Comparison of ENCODE assay signal across 22 cellular contexts in genomic region chr2:200763422-200763821, GRCh38.
"Had no signal": no experiment of that assay in that cellular context is flagged by ENCODE, and none has a peak within 500 bp of the region (broad histone marks: within the 10 kb centered on the region; RNA-seq: fewer than 3 reads in every experiment).

No MANE protein-coding gene starts in this region.

- H3K4me1 Mint-ChIP-seq: neural progenitor cell had no signal

- H3K27ac ChIP-seq: breast epithelium, coronary artery, gastroesophageal sphincter, heart left ventricle, lower lobe of right lung, neural progenitor cell, sigmoid colon, upper lobe of left lung had no signal

- H3K27ac Mint-ChIP-seq: activated CD8-positive, alpha-beta T cell treated with anti-CD3 and anti-CD28 coated beads, Interleukin-2, amount 10 ng/mL, durations not matched to agents 7 days and 5 days; activated naive CD4-positive, alpha-beta T cell treated with anti-CD3 and anti-CD28 coated beads, Interleukin-2, amount 50 U/mL, for 24 hours; neural progenitor cell had no signal

- H3K27me3 ChIP-seq: breast epithelium, gastroesophageal sphincter, neural progenitor cell, sigmoid colon, upper lobe of left lung had no signal

- H3K4me2 ChIP-seq: neural progenitor cell had no signal

- H3K36me3 ChIP-seq: breast epithelium, gastroesophageal sphincter, heart left ventricle, lower lobe of right lung, neural progenitor cell, sigmoid colon, upper lobe of left lung had no signal

- H3K4me3 Mint-ChIP-seq: activated CD8-positive, alpha-beta T cell treated with anti-CD3 and anti-CD28 coated beads, Interleukin-2, amount 10 ng/mL, durations not matched to agents 7 days and 5 days; activated naive CD4-positive, alpha-beta T cell treated with anti-CD3 and anti-CD28 coated beads, Interleukin-2, amount 50 U/mL, for 24 hours; naive thymus-derived CD8-positive, alpha-beta T cell; neural progenitor cell had no signal

- H2AFZ ChIP-seq: neural progenitor cell had no signal

- H3K9me3 ChIP-seq: breast epithelium, gastroesophageal sphincter, heart left ventricle, lower lobe of right lung, sigmoid colon, upper lobe of left lung had no signal

- DNase-seq: activated CD4-positive, alpha-beta T cell treated with anti-CD3 and anti-CD28 coated beads, Interleukin-2, amount 50 U/mL, for 1 hour; activated CD8-positive, alpha-beta T cell treated with anti-CD3 and anti-CD28 coated beads, Interleukin-2, amount 10 ng/mL, durations not matched to agents 7 days and 5 days; activated gamma-delta T cell treated with Interleukin-2 at 50 U/mL for 16 hours; aorta; heart left ventricle; kidney; lower lobe of right lung; naive thymus-derived CD8-positive, alpha-beta T cell; posterior cingulate gyrus; retina; sigmoid colon; stimulated activated CD4-positive, alpha-beta T cell treated with anti-CD3 and anti-CD28 coated beads, Interleukin-4, amount 100 ng/mL, for 24 hours; stimulated activated naive CD8-positive, alpha-beta T cell treated with anti-CD3 and anti-CD28 coated beads, Interleukin-15, Interleukin-2, amounts not matched to agents 100 U/mL and 50 U/mL, for 24 hours; upper lobe of left lung had no signal

- H3K27me3 Mint-ChIP-seq: activated naive CD4-positive, alpha-beta T cell treated with anti-CD3 and anti-CD28 coated beads, Interleukin-2, amount 50 U/mL, for 24 hours had no signal

- H3K4me3 ChIP-seq: breast epithelium, coronary artery, gastroesophageal sphincter, heart left ventricle, lower lobe of right lung, neural progenitor cell, sigmoid colon, upper lobe of left lung had no signal

- H3K4me1 ChIP-seq: breast epithelium, gastroesophageal sphincter, lower lobe of right lung, sigmoid colon, upper lobe of left lung had no signal

- H3K36me3 Mint-ChIP-seq: activated naive CD4-positive, alpha-beta T cell treated with anti-CD3 and anti-CD28 coated beads, Interleukin-2, amount 50 U/mL, for 24 hours; naive thymus-derived CD8-positive, alpha-beta T cell; neural progenitor cell had no signal

- H3K9me3 Mint-ChIP-seq: activated naive CD4-positive, alpha-beta T cell treated with anti-CD3 and anti-CD28 coated beads, Interleukin-2, amount 50 U/mL, for 24 hours; naive thymus-derived CD8-positive, alpha-beta T cell; neural progenitor cell had no signal

- ATAC-seq: activated CD4-positive, CD25-positive, alpha-beta regulatory T cell treated with anti-CD3 and anti-CD28 coated beads, Interleukin-2, amount 50 U/mL, for 24 hours; activated CD8-positive, alpha-beta T cell treated with anti-CD3 and anti-CD28 coated beads, Interleukin-2, amount 10 ng/mL, durations not matched to agents 7 days and 5 days; gastroesophageal sphincter; heart left ventricle; left lobe of liver; lower lobe of right lung; naive thymus-derived CD8-positive, alpha-beta T cell; SK-N-SH treated with all-trans-retinoic acid at 6 μM for 48 hours; stimulated activated naive CD8-positive, alpha-beta T cell treated with anti-CD3 and anti-CD28 coated beads, Interleukin-15, Interleukin-2, amounts not matched to agents 100 U/mL and 50 U/mL, for 24 hours had no signal

- FAIRE-seq: kidney had no signal
